Comparison of ENCODE assay signal across 7 cellular contexts in the genomic region with DNA sequence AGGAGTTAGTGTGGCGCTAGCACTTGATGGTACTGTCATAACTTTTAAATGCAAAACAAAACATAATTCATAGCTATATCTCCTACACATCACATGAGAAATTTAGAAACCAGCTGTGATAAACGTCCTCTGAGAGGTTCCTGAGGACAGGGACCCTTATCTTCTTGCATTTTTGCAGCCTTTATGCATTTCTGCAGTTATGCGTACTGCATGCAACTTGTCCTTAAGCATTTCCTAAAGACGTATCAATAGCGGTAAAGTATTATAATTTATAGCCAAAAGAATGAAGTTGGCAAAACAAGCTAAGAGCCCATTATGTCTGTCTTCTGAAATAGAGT. TPM values are rescaled to one million over a fixed set of nuclear protein-coding genes. Genes with fewer than 3 reads are reported as not detected.
DNase-seq lines count a peak whose midpoint lies in the region; ATAC-seq and TF ChIP-seq lines count a peak whose summit lies in the region.

No MANE protein-coding gene starts in this region.

- peaks cover 4% of the 10 kb centered on the region for H3K4me1 ChIP-seq in iPS-15b (ENCODE audit: control insufficient read depth, insufficient read depth, low read length)

- no peaks in the 10 kb centered on the region for H3K27me3 ChIP-seq in iPS-15b (ENCODE audit: control insufficient read depth, insufficient read depth, low read length)

- no peak for ATAC-seq in activated T-helper 17 cell treated with anti-CD3 and anti-CD28 coated beads, Interleukin-2, amount 50 U/mL, for 72 hours (replicated peaks)
- no peak for ATAC-seq in stimulated activated naive CD8-positive, alpha-beta T cell treated with anti-CD3 and anti-CD28 coated beads, Interleukin-15, amount 100 ng/mL, for 72 hours
- ATAC-seq in HG02852 (IDR thresholded peaks at IDR 0.05; ENCODE audit: unreplicated experiment) (no peak), GM19324 (IDR thresholded peaks at IDR 0.05; ENCODE audit: low FRiP score, unreplicated experiment) (no peak)

- DNase-seq in HFF-Myc (ENCODE audit: extremely low read depth, low read depth): no peak
- DNase-seq in stimulated activated naive CD8-positive, alpha-beta T cell treated with anti-CD3 and anti-CD28 coated beads, Interleukin-15, amount 100 ng/mL, for 72 hours: no peak
- DNase-seq in stimulated activated CD4-positive, alpha-beta T cell treated with anti-CD3 and anti-CD28 coated beads, Interleukin-2, amount 100 ng/mL, for 24 hours: no peak

- no peaks in the 10 kb centered on the region for H3K36me3 ChIP-seq in iPS-15b (ENCODE audit: control insufficient read depth, insufficient read depth, low read length)

- peaks cover 6% of the 10 kb centered on the region for H3K27me3 Mint-ChIP-seq in activated T-helper 17 cell treated with anti-CD3 and anti-CD28 coated beads, Interleukin-2, amount 50 U/mL, for 72 hours
- no peaks in the 10 kb centered on the region for H3K27me3 Mint-ChIP-seq in stimulated activated naive CD8-positive, alpha-beta T cell treated with anti-CD3 and anti-CD28 coated beads, Interleukin-15, amount 100 ng/mL, for 72 hours

- no peaks in the 10 kb centered on the region for H3K4me1 Mint-ChIP-seq in activated T-helper 17 cell treated with anti-CD3 and anti-CD28 coated beads, Interleukin-2, amount 50 U/mL, for 72 hours
- peaks cover 48% of the 10 kb centered on the region for H3K4me1 Mint-ChIP-seq in stimulated activated naive CD8-positive, alpha-beta T cell treated with anti-CD3 and anti-CD28 coated beads, Interleukin-15, amount 100 ng/mL, for 72 hours

- peak overlapping the region; percentile 96 for H3K27ac Mint-ChIP-seq in activated T-helper 17 cell treated with anti-CD3 and anti-CD28 coated beads, Interleukin-2, amount 50 U/mL, for 72 hours
- H3K27ac Mint-ChIP-seq in stimulated activated naive CD8-positive, alpha-beta T cell treated with anti-CD3 and anti-CD28 coated beads, Interleukin-15, amount 100 ng/mL, for 72 hours: peak overlapping the region in 1 of 2 donors; percentile 19

- H3K9ac ChIP-seq in iPS-15b (ENCODE audit: low read depth, low read length): no peak overlapping the region

- TF ChIP-seq CTCF in HFF-Myc (IDR thresholded peaks at IDR 0.05; ENCODE audit: low read depth, low read length, missing control alignments): no peak

- no peaks in the 10 kb centered on the region for H3K9me3 Mint-ChIP-seq in activated T-helper 17 cell treated with anti-CD3 and anti-CD28 coated beads, Interleukin-2, amount 50 U/mL, for 72 hours
- H3K9me3 Mint-ChIP-seq in stimulated activated naive CD8-positive, alpha-beta T cell treated with anti-CD3 and anti-CD28 coated beads, Interleukin-15, amount 100 ng/mL, for 72 hours: no peaks in the 10 kb centered on the region

- peaks cover 6% of the 10 kb centered on the region for H3K36me3 Mint-ChIP-seq in activated T-helper 17 cell treated with anti-CD3 and anti-CD28 coated beads, Interleukin-2, amount 50 U/mL, for 72 hours (ENCODE audit: low read depth)

- peak overlapping the region; percentile 92 for H3K4me3 ChIP-seq in HFF-Myc (replicated peaks; ENCODE audit: low read depth, low read length)
- peak overlapping the region; percentile 84 for H3K4me3 ChIP-seq in iPS-15b (ENCODE audit: low read depth, low read length)

- H3K4me3 Mint-ChIP-seq in activated T-helper 17 cell treated with anti-CD3 and anti-CD28 coated beads, Interleukin-2, amount 50 U/mL, for 72 hours: peak overlapping the region; percentile 97
- H3K4me3 Mint-ChIP-seq in stimulated activated naive CD8-positive, alpha-beta T cell treated with anti-CD3 and anti-CD28 coated beads, Interleukin-15, amount 100 ng/mL, for 72 hours: peak overlapping the region; percentile 97 to 98

- H3K9me3 ChIP-seq in iPS-15b (ENCODE audit: control insufficient read depth, insufficient read depth, low read length): no peaks in the 10 kb centered on the region

RNA-seq across cellular contexts. Expression of gene NAPB, which starts 1.7 kb away (rescaled TPM):
- total RNA-seq in activated T-helper 17 cell treated with anti-CD3 and anti-CD28 coated beads, Interleukin-2, amount 50 U/mL, for 72 hours: 10 to 100 TPM; 11.5 to 14.3 TPM

RNA-seq across cellular contexts. Expression of gene CSTL1, which starts 19.9 kb away (rescaled TPM):
- not detected for total RNA-seq in activated T-helper 17 cell treated with anti-CD3 and anti-CD28 coated beads, Interleukin-2, amount 50 U/mL, for 72 hours

RNA-seq across cellular contexts. Expression of gene CST11, which starts 33.0 kb away (rescaled TPM):
- not detected for total RNA-seq in activated T-helper 17 cell treated with anti-CD3 and anti-CD28 coated beads, Interleukin-2, amount 50 U/mL, for 72 hours

RNA-seq across cellular contexts. Expression of gene GZF1, which starts 57.6 kb away (rescaled TPM):
- total RNA-seq in activated T-helper 17 cell treated with anti-CD3 and anti-CD28 coated beads, Interleukin-2, amount 50 U/mL, for 72 hours: 1 to 10 TPM; 7.5 to 9.6 TPM
